10 cellular contexts compared by ENCODE assay signal in the genomic region with DNA sequence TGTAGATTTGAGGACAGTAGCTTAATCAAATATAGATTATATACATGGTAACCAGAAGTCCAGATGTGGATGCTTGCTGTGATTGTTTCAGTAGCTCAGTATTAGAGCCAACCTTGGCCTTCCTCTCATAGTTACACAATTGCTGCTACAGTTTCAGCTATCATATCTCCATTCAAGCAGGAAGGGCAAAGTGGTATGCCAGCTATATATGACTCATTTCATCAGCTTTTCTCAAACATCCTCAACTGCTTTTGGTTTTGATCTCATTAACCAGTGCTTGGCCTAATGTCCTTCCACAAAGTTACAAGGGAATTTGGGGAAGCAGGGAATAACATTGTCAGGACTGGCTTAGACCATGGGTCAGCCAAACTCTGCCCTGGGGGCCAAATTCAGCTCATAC.
DNase-seq lines count a peak whose midpoint lies in the region; ATAC-seq and TF ChIP-seq lines count a peak whose summit lies in the region.
"Had no signal": no experiment of that assay in that cellular context is flagged by ENCODE, and none has a peak within 500 bp of the region (broad histone marks: within the 10 kb centered on the region; RNA-seq: fewer than 3 reads in every experiment).

No MANE protein-coding gene starts in this region.

- peak; percentile 25 for DNase-seq in AG09309 (ENCODE audit: low read depth)
- peak; percentile 41 for DNase-seq in HS-5 (ENCODE audit: low read depth)
- peak; percentile 66 for DNase-seq in fibroblast of pulmonary artery (ENCODE audit: low read depth)
- DNase-seq in omental fat pad (ENCODE audit: low spot score) = no peak
- DNase-seq in activated CD4-positive, alpha-beta T cell treated with anti-CD3 and anti-CD28 coated beads, Interleukin-2, amount 50 U/mL, for 1 hour = no peak
- DNase-seq in Right ventricle myocardium inferior (ENCODE audit: missing footprints) = no peak
- DNase-seq: glutamatergic neuron had no signal

- TF ChIP-seq CTCF in AG09309 (IDR thresholded peaks at IDR 0.05; ENCODE audit: control insufficient read depth, insufficient read depth, low read depth, low read length, missing control alignments) (no peak), fibroblast of pulmonary artery (IDR thresholded peaks at IDR 0.05; ENCODE audit: low read length, missing control alignments) (no peak), omental fat pad (IDR thresholded peaks at IDR 0.05) (no peak)

- intact Hi-C loops in Right ventricle myocardium inferior (cut with DNase I) = no loop called here

- ATAC-seq in GM19023 (IDR thresholded peaks at IDR 0.05; ENCODE audit: unreplicated experiment) (peak; percentile 55), omental fat pad (ENCODE audit: low FRiP score) (no peak), HG03565 (IDR thresholded peaks at IDR 0.05; ENCODE audit: unreplicated experiment) (no peak), Right ventricle myocardium inferior (no peak)
- ATAC-seq: sciatic nerve had no signal

- no peak overlapping the region for H3K4me3 ChIP-seq in AG09309 (ENCODE audit: control insufficient read depth, low read depth, low read length)
- no peak overlapping the region for H3K4me3 ChIP-seq in fibroblast of pulmonary artery (replicated peaks; ENCODE audit: low read depth, low read length)

Comparison
In these comparisons a context has a peak if more than half of its experiments do, and no peak if none do; other contexts are left out.
1. DNase-seq: peak in AG09309 (single experiment), HS-5 (single experiment) and fibroblast of pulmonary artery (single experiment); none in omental fat pad (single experiment), activated CD4-positive, alpha-beta T cell treated with anti-CD3 and anti-CD28 coated beads, Interleukin-2, amount 50 U/mL, for 1 hour (single experiment) and Right ventricle myocardium inferior (single experiment).